ENCODE assay signal across 18 cellular contexts in genomic region chr19:14378890-14379289, GRCh38. TPM values are rescaled to one million over a fixed set of nuclear protein-coding genes. Genes with fewer than 3 reads are reported as not detected.
DNase-seq lines count a peak whose midpoint lies in the region; ATAC-seq and TF ChIP-seq lines count a peak whose summit lies in the region.
"Had no signal": no experiment of that assay in that cellular context is flagged by ENCODE, and none has a peak within 500 bp of the region (broad histone marks: within the 10 kb centered on the region; RNA-seq: fewer than 3 reads in every experiment).

No MANE protein-coding gene starts in this region.

- H3K4me1 ChIP-seq in heart right ventricle (peaks cover 16 to 80% (median 63%) of the 10 kb centered on the region in 9 donors), ascending aorta (peaks cover 9 to 51% of the 10 kb centered on the region in 2 donors), uterus (peaks cover 0 to 25% of the 10 kb centered on the region in 2 donors)
- peaks cover 34 to 37% of the 10 kb centered on the region in 2 donors for H3K4me1 ChIP-seq in naive thymus-derived CD4-positive, alpha-beta T cell (ENCODE audit: control insufficient read depth in 2 of 2, insufficient read depth in 2 of 2, low read length in 2 of 2)

- H3K27ac Mint-ChIP-seq in naive thymus-derived CD4-positive, alpha-beta T cell, result peak overlapping the region in 8 of 9 donors; percentile 50 to 99 (median 96)
- H3K27ac Mint-ChIP-seq: GM23338 had no signal

- no peak for ATAC-seq in heart right ventricle
- no peak for ATAC-seq in Right ventricle myocardium superior (ENCODE audit: poor library complexity)
- ATAC-seq in naive thymus-derived CD4-positive, alpha-beta T cell, result no peak
- ATAC-seq in HG03045 (IDR thresholded peaks at IDR 0.05; ENCODE audit: unreplicated experiment), result no peak

- no peak for DNase-seq in heart right ventricle
- no peak for DNase-seq in Right ventricle myocardium superior
- DNase-seq in ascending aorta (ENCODE audit: low spot score in 2 of 2), result no peak
- no peak for DNase-seq in naive thymus-derived CD4-positive, alpha-beta T cell
- DNase-seq in uterus, result no peak
- DNase-seq in caudate nucleus (lab: John Stamatoyannopoulos, UW), result no peak
- DNase-seq in GF-D8 (lab: John Stamatoyannopoulos, UW), result no peak
- DNase-seq: activated naive CD4-positive, alpha-beta T cell; Calu3; central memory CD4-positive, alpha-beta T cell; foreskin fibroblast; NCI-H2081; NCI-H524; stimulated activated CD4-positive, alpha-beta T cell treated with anti-CD3 and anti-CD28 coated beads, Interleukin-2, amount 100 ng/mL, for 48 hours; stimulated activated CD8-positive, alpha-beta memory T cell treated with anti-CD3 and anti-CD28 coated beads, Interleukin-4, amount 100 ng/mL, for 48 hours had no signal

- WGBS in heart right ventricle, 2 donors, result 49 to 57% methylated on average over 4 of the region's 4 CpGs

- no peak for TF ChIP-seq CTCF in heart right ventricle (IDR thresholded peaks at IDR 0.05)
- TF ChIP-seq CTCF in ascending aorta (IDR thresholded peaks at IDR 0.05), result no peak
- no peak for TF ChIP-seq CTCF in uterus (IDR thresholded peaks at IDR 0.05)

- no peak for TF ChIP-seq POLR2A in uterus (IDR thresholded peaks at IDR 0.05)

- POLR2A ChIA-PET in naive thymus-derived CD4-positive, alpha-beta T cell (lab: Charles Lee), result interaction anchor here (1.2 to 16.4 kb wide), 4 partner anchors 15 to 117 kb away, joined by 3 to 433 read pairs (median 16); partner anchors contain the start of gene DDX39A

- H3K27ac ChIP-seq in heart right ventricle (peak overlapping the region in 6 of 10 donors; percentile 16 to 96 (median 66)), ascending aorta (peak overlapping the region; percentile 96 to 97), uterus (peak overlapping the region; percentile 93 to 96), caudate nucleus (ENCODE audit: low read depth, low read length) (no peak overlapping the region)
- peak overlapping the region; percentile 98 for H3K27ac ChIP-seq in naive thymus-derived CD4-positive, alpha-beta T cell (ENCODE audit: low read depth, low read length)
- H3K27ac ChIP-seq: neutrophil had no signal

- no peak overlapping the region for H3K4me3 ChIP-seq in heart right ventricle
- no peak overlapping the region for H3K4me3 ChIP-seq in ascending aorta
- H3K4me3 ChIP-seq in naive thymus-derived CD4-positive, alpha-beta T cell (ENCODE audit: low read length), result no peak overlapping the region
- no peak overlapping the region for H3K4me3 ChIP-seq in uterus
- H3K4me3 ChIP-seq: GM23338 had no signal

- H3K36me3 Mint-ChIP-seq in naive thymus-derived CD4-positive, alpha-beta T cell, result peaks cover 0 to 13% (median 0%) of the 10 kb centered on the region in 5 donors

- H3K27me3 ChIP-seq in heart right ventricle (no peaks in the 10 kb centered on the region), ascending aorta (no peaks in the 10 kb centered on the region), uterus (no peaks in the 10 kb centered on the region)
- no peaks in the 10 kb centered on the region for H3K27me3 ChIP-seq in naive thymus-derived CD4-positive, alpha-beta T cell (ENCODE audit: control insufficient read depth in 2 of 2, insufficient read depth in 2 of 2, low read length in 2 of 2)
- H3K27me3 ChIP-seq: neutrophil had no signal

- H3K4me1 Mint-ChIP-seq in naive thymus-derived CD4-positive, alpha-beta T cell, result peaks cover 25 to 56% (median 50%) of the 10 kb centered on the region in 7 donors

- H3K27me3 Mint-ChIP-seq in naive thymus-derived CD4-positive, alpha-beta T cell, result peaks cover 0 to 3% (median 0%) of the 10 kb centered on the region in 5 donors

- CTCF ChIA-PET in naive thymus-derived CD4-positive, alpha-beta T cell (lab: Charles Lee), result interaction anchor here (1.3 to 8.5 kb wide), 3 partner anchors 8 to 20 kb away, joined by 3 to 82 read pairs (median 12); no protein-coding TSS in a partner anchor

- H3K4me3 Mint-ChIP-seq in naive thymus-derived CD4-positive, alpha-beta T cell, result peak overlapping the region in 4 of 10 donors; percentile 1 to 10 (median 7)
- H3K4me3 Mint-ChIP-seq: GM23338 had no signal

- peaks cover 0 to 7% (median 0%) of the 10 kb centered on the region in 11 donors for H3K9me3 Mint-ChIP-seq in naive thymus-derived CD4-positive, alpha-beta T cell
- H3K9me3 Mint-ChIP-seq: GM23338 had no signal

- no peaks in the 10 kb centered on the region for H3K9me3 ChIP-seq in heart right ventricle
- no peaks in the 10 kb centered on the region for H3K9me3 ChIP-seq in ascending aorta
- no peaks in the 10 kb centered on the region for H3K9me3 ChIP-seq in naive thymus-derived CD4-positive, alpha-beta T cell (ENCODE audit: control insufficient read depth in 2 of 3, low read length in 3 of 3)
- no peaks in the 10 kb centered on the region for H3K9me3 ChIP-seq in uterus
- H3K9me3 ChIP-seq: neutrophil had no signal

- intact Hi-C loops in heart right ventricle (cut with DNase I), result no loop called here
- intact Hi-C loops in Right ventricle myocardium superior (cut with DNase I), result no loop called here
- intact Hi-C loops in ascending aorta (cut with DNase I), result no loop called here
- intact Hi-C loops in naive thymus-derived CD4-positive, alpha-beta T cell (cut with micrococcal nuclease), result loop anchor here in 1 of 2 donors (5.0 kb wide), 1 partner anchor 138 kb away; the partner anchor contains the start of gene DNAJB1
- intact Hi-C loops in uterus (cut with DNase I; ENCODE audit: low total_unique reads), result no loop called here

- H3K36me3 ChIP-seq in heart right ventricle (no peaks in the 10 kb centered on the region), ascending aorta (no peaks in the 10 kb centered on the region), uterus (no peaks in the 10 kb centered on the region)
- peaks cover 0 to 6% (median 0%) of the 10 kb centered on the region in 3 experiments for H3K36me3 ChIP-seq in naive thymus-derived CD4-positive, alpha-beta T cell (ENCODE audit: control insufficient read depth in 2 of 3, insufficient read depth in 3 of 3, low read length in 3 of 3)

RNA-seq across cellular contexts. Expression of gene ADGRE5, which starts 2.4 kb away (rescaled TPM):
- 10 to 100 TPM; 24.0 to 58.0 (median 32.8) TPM for total RNA-seq in heart right ventricle
- 10 to 100 TPM; 14.5 to 30.6 TPM for polyA plus RNA-seq in heart right ventricle
- 32.9 TPM for total RNA-seq in Right ventricle myocardium superior
- total RNA-seq in ascending aorta, result 201 TPM
- 1,000 to 10,000 TPM in 1 of 5 experiments, 100 to 1,000 TPM in 4; 128 to 1,529 (median 215) TPM for total RNA-seq in naive thymus-derived CD4-positive, alpha-beta T cell
- polyA plus RNA-seq in naive thymus-derived CD4-positive, alpha-beta T cell, result 100 to 1,000 TPM; 122 to 214 TPM
- total RNA-seq in uterus, result 100 to 1,000 TPM in 1 of 4 donors, 10 to 100 TPM in 3; 32.1 to 217 (median 57.7) TPM

RNA-seq across cellular contexts. Expression of gene DDX39A, which starts 40.3 kb away (rescaled TPM):
- total RNA-seq in heart right ventricle (10 to 100 TPM; 15.4 to 39.6 (median 21.7) TPM), Right ventricle myocardium superior (29.1 TPM), ascending aorta (83.4 TPM), uterus (10 to 100 TPM; 41.3 to 91.2 (median 52.8) TPM)
- 100 to 1,000 TPM in 1 of 2 donors, 10 to 100 TPM in 1; 78.3 to 110 TPM for polyA plus RNA-seq in heart right ventricle
- total RNA-seq in naive thymus-derived CD4-positive, alpha-beta T cell, result 100 to 1,000 TPM; 135 to 288 (median 215) TPM
- polyA plus RNA-seq in naive thymus-derived CD4-positive, alpha-beta T cell, result 100 to 1,000 TPM in 1 of 2 donors, 10 to 100 TPM in 1; 98.6 to 134 TPM

RNA-seq across cellular contexts. Expression of gene PKN1, which starts 54.2 kb away (rescaled TPM):
- total RNA-seq in heart right ventricle (100 to 1,000 TPM in 9 of 10 donors, 10 to 100 TPM in 1; 85.2 to 176 (median 126) TPM), Right ventricle myocardium superior (129 TPM), ascending aorta (231 TPM), uterus (100 to 1,000 TPM in 1 of 4 donors, 10 to 100 TPM in 3; 56.2 to 129 (median 82.4) TPM)
- polyA plus RNA-seq in heart right ventricle, result 100 to 1,000 TPM; 108 to 146 TPM
- total RNA-seq in naive thymus-derived CD4-positive, alpha-beta T cell, result 100 to 1,000 TPM; 194 to 211 (median 206) TPM
- 10 to 100 TPM; 47.2 to 88.2 TPM for polyA plus RNA-seq in naive thymus-derived CD4-positive, alpha-beta T cell
